ENCODE assay signal across 1 cellular context in genomic region chr17:61158372-61158771, GRCh38.
TF ChIP-seq lines count a peak whose summit lies in the region.

No MANE protein-coding gene starts in this region.

TF ChIP-seq in IMR-90, 13 proteins besides CTCF, POLR2A, EP300 and RAD21 (continued from another document):
- TF ChIP-seq ELK1 (IDR thresholded peaks at IDR 0.05; ENCODE audit: borderline replicate concordance, low read depth, low read length): no peak
- TF ChIP-seq BHLHE40 (IDR thresholded peaks at IDR 0.05; ENCODE audit: low read depth, low read length): no peak
- TF ChIP-seq NFE2L2 (IDR thresholded peaks at IDR 0.05; ENCODE audit: low read depth, low read length): no peak
- no peak for TF ChIP-seq RCOR1 (IDR thresholded peaks at IDR 0.05; ENCODE audit: insufficient replicate concordance, low read length)
- no peak for TF ChIP-seq MAFK (IDR thresholded peaks at IDR 0.05; ENCODE audit: low read depth, low read length)
- no peak for TF ChIP-seq FOS (IDR thresholded peaks at IDR 0.05; ENCODE audit: low read depth, low read length)
- no peak for TF ChIP-seq CHD1 (IDR thresholded peaks at IDR 0.05; ENCODE audit: low read depth, low read length)
- TF ChIP-seq RFX5 (IDR thresholded peaks at IDR 0.05; ENCODE audit: low read depth, low read length): no peak
- no peak for TF ChIP-seq MXI1 (IDR thresholded peaks at IDR 0.05; ENCODE audit: borderline replicate concordance, low read depth, low read length)
- TF ChIP-seq CEBPB (IDR thresholded peaks at IDR 0.05; ENCODE audit: low read depth, low read length): no peak
- TF ChIP-seq MAZ (IDR thresholded peaks at IDR 0.05; ENCODE audit: borderline replicate concordance, low read depth, low read length): no peak
